In the genomic region with DNA sequence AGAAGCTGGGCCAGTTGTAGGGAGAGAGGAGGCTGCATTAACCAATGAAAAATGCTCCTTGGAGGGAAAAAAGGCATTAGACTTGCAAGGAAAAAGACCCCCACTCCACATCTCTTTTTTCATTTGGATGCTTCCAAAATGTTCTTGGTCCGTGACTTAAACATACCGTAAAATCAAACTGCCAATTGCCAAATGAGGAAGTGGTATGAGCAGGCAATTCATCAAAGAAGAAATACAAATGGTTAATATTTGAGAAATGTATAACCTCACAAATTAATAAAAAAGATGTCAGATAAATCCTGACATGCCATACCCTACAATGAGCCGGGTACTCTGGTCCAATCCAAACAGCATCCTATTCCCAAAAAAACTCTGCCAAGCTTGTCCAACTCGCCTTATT, we compare ENCODE assay signal across 1 cellular context.
A peak's percentile ranks its signal among the peaks of the same experiment; 100 is the strongest.
TF ChIP-seq lines count a peak whose summit lies in the region.

No MANE protein-coding gene starts in this region.

TF ChIP-seq in GM12878, 131 proteins besides CTCF, POLR2A, EP300 and RAD21:
- TF ChIP-seq SPI1 (IDR thresholded peaks at IDR 0.05; ENCODE audit: borderline replicate concordance, insufficient read depth, low read depth, low read length) (peak; percentile 45; the same call in 1 of the 2 replicates), RCOR1 (conservative IDR thresholded peaks at IDR 0.05; ENCODE audit: low read depth, low read length) (no peak)
